In genomic region chr6:66145867-66146266, GRCh38 we compare ENCODE assay signal across 38 cellular contexts.
"Had no signal": no experiment of that assay in that cellular context is flagged by ENCODE, and none has a peak within 500 bp of the region (broad histone marks: within the 10 kb centered on the region; RNA-seq: fewer than 3 reads in every experiment).

No MANE protein-coding gene starts in this region.

- H3K27me3 Mint-ChIP-seq: activated naive CD4-positive, alpha-beta T cell treated with anti-CD3 and anti-CD28 coated beads, Interleukin-2, amount 10 ng/mL, durations not matched to agents 7 days and 5 days; activated naive CD4-positive, alpha-beta T cell treated with anti-CD3 and anti-CD28 coated beads, Interleukin-2, amount 50 U/mL, for 24 hours; activated naive CD8-positive, alpha-beta T cell; activated naive CD8-positive, alpha-beta T cell treated with anti-CD3 and anti-CD28 coated beads for 36 hours; activated naive CD8-positive, alpha-beta T cell treated with anti-CD3 and anti-CD28 coated beads, Interleukin-2, amount 10 ng/mL, durations not matched to agents 7 days and 5 days; activated naive CD8-positive, alpha-beta T cell treated with anti-CD3 and anti-CD28 coated beads, Interleukin-2, amount 50 U/mL, for 24 hours; activated T-cell treated with anti-CD3 and anti-CD28 coated beads, Interleukin-2, amount 50 U/mL, for 24 hours; activated T-helper 17 cell treated with anti-CD3 and anti-CD28 coated beads, Interleukin-2, amount 50 U/mL, for 72 hours; brain; central memory CD8-positive, alpha-beta T cell had no signal

- H3K4me3 Mint-ChIP-seq: activated naive CD4-positive, alpha-beta T cell treated with anti-CD3 and anti-CD28 coated beads for 36 hours; activated naive CD4-positive, alpha-beta T cell treated with anti-CD3 and anti-CD28 coated beads, Interleukin-2, amount 10 ng/mL, durations not matched to agents 7 days and 5 days; activated naive CD4-positive, alpha-beta T cell treated with anti-CD3 and anti-CD28 coated beads, Interleukin-2, amount 50 U/mL, for 24 hours; activated naive CD8-positive, alpha-beta T cell; activated naive CD8-positive, alpha-beta T cell treated with anti-CD3 and anti-CD28 coated beads for 36 hours; activated naive CD8-positive, alpha-beta T cell treated with anti-CD3 and anti-CD28 coated beads, Interleukin-2, amount 10 ng/mL, durations not matched to agents 7 days and 5 days; activated naive CD8-positive, alpha-beta T cell treated with anti-CD3 and anti-CD28 coated beads, Interleukin-2, amount 50 U/mL, for 24 hours; activated T-cell treated with anti-CD3 and anti-CD28 coated beads, Interleukin-2, amount 50 U/mL, for 24 hours; activated T-cell treated with anti-CD3 and anti-CD28 coated beads, Interleukin-2, amount 50 U/mL, for 4 hours; activated T-cell treated with anti-CD3 and anti-CD28 coated beads, Interleukin-2, amount 50 U/mL, for 72 hours; activated T-helper 1 cell treated with anti-CD3 and anti-CD28 coated beads, Interleukin-12 subunit alpha, Interleukin-12 subunit beta, Interleukin-2, Interleukin-4 antibody, amounts not matched to agents 30 ng/mL and 10 ng/mL and 1 ng/mL, durations not matched to agents 14 hours and 24 hours and 36 hours; activated T-helper 17 cell treated with anti-CD3 and anti-CD28 coated beads, Interleukin-2, amount 50 U/mL, for 72 hours; brain; central memory CD8-positive, alpha-beta T cell had no signal

- H3K4me3 ChIP-seq: adrenal gland, ascending aorta, body of pancreas, breast epithelium, cardiac muscle cell had no signal

- H3K9me3 Mint-ChIP-seq: activated naive CD8-positive, alpha-beta T cell treated with anti-CD3 and anti-CD28 coated beads for 36 hours; activated naive CD8-positive, alpha-beta T cell treated with anti-CD3 and anti-CD28 coated beads, Interleukin-2, amount 50 U/mL, for 24 hours had no signal

- H3K4me1 Mint-ChIP-seq: activated naive CD4-positive, alpha-beta T cell treated with anti-CD3 and anti-CD28 coated beads, Interleukin-2, amount 10 ng/mL, durations not matched to agents 7 days and 5 days; activated naive CD4-positive, alpha-beta T cell treated with anti-CD3 and anti-CD28 coated beads, Interleukin-2, amount 50 U/mL, for 24 hours; activated naive CD8-positive, alpha-beta T cell treated with anti-CD3 and anti-CD28 coated beads for 36 hours; activated naive CD8-positive, alpha-beta T cell treated with anti-CD3 and anti-CD28 coated beads, Interleukin-2, amount 10 ng/mL, durations not matched to agents 7 days and 5 days; activated naive CD8-positive, alpha-beta T cell treated with anti-CD3 and anti-CD28 coated beads, Interleukin-2, amount 50 U/mL, for 24 hours; activated T-helper 17 cell treated with anti-CD3 and anti-CD28 coated beads, Interleukin-2, amount 50 U/mL, for 72 hours; brain; central memory CD8-positive, alpha-beta T cell had no signal

- H3K9me3 ChIP-seq: adrenal gland, ascending aorta, body of pancreas, breast epithelium had no signal

- DNase-seq: activated effector memory CD4-positive, alpha-beta T cell treated with anti-CD3 and anti-CD28 coated beads, Interleukin-2, amount 50 U/mL, for 16 hours; activated effector memory CD4-positive, alpha-beta T cell treated with Interleukin-2 at 50 U/mL for 16 hours; activated gamma-delta T cell; activated gamma-delta T cell treated with Interleukin-2 at 50 U/mL for 16 hours; activated naive CD4-positive, alpha-beta T cell; activated naive CD4-positive, alpha-beta T cell treated with anti-CD3 and anti-CD28 coated beads for 36 hours; activated naive CD4-positive, alpha-beta T cell treated with anti-CD3 and anti-CD28 coated beads, Interleukin-2, amount 10 ng/mL, durations not matched to agents 7 days and 5 days; activated naive CD4-positive, alpha-beta T cell treated with anti-CD3 and anti-CD28 coated beads, Interleukin-2, amount 50 U/mL, for 16 hours; activated naive CD4-positive, alpha-beta T cell treated with Interleukin-2 at 50 U/mL for 16 hours; activated naive CD8-positive, alpha-beta T cell treated with anti-CD3 and anti-CD28 coated beads for 36 hours; activated naive CD8-positive, alpha-beta T cell treated with anti-CD3 and anti-CD28 coated beads, Interleukin-2, amount 10 ng/mL, durations not matched to agents 7 days and 5 days; activated naive CD8-positive, alpha-beta T cell treated with anti-CD3 and anti-CD28 coated beads, Interleukin-2, amount 50 U/mL, for 24 hours; activated T-cell treated with anti-CD3 and anti-CD28 coated beads, Interleukin-2, amount 50 U/mL, for 1 hour; activated T-cell treated with anti-CD3 and anti-CD28 coated beads, Interleukin-2, amount 50 U/mL, for 24 hours; activated T-cell treated with anti-CD3 and anti-CD28 coated beads, Interleukin-2, amount 50 U/mL, for 4 hours; activated T-cell treated with anti-CD3 and anti-CD28 coated beads, Interleukin-2, amount 50 U/mL, for 48 hours; activated T-cell treated with anti-CD3 and anti-CD28 coated beads, Interleukin-2, amount 50 U/mL, for 72 hours; adrenal gland; amniotic stem cell; amygdala; anterior cingulate cortex; aorta; body of pancreas; brain microvascular endothelial cell; caudate nucleus; central memory CD4-positive, alpha-beta T cell; cerebellar nuclear complex had no signal

- H3K27me3 ChIP-seq: adrenal gland, ascending aorta, body of pancreas, brain microvascular endothelial cell, breast epithelium, cardiac muscle cell had no signal

- H3K4me1 ChIP-seq: adrenal gland, ascending aorta, body of pancreas, breast epithelium had no signal

- H3K27ac Mint-ChIP-seq: activated naive CD4-positive, alpha-beta T cell treated with anti-CD3 and anti-CD28 coated beads for 36 hours; activated naive CD4-positive, alpha-beta T cell treated with anti-CD3 and anti-CD28 coated beads, Interleukin-2, amount 10 ng/mL, durations not matched to agents 7 days and 5 days; activated naive CD4-positive, alpha-beta T cell treated with anti-CD3 and anti-CD28 coated beads, Interleukin-2, amount 50 U/mL, for 24 hours; activated naive CD4-positive, alpha-beta T cell treated with anti-CD3 and anti-CD28 coated beads, Interleukin-2, amount 50 U/mL, for 72 hours; activated naive CD8-positive, alpha-beta T cell; activated naive CD8-positive, alpha-beta T cell treated with anti-CD3 and anti-CD28 coated beads for 36 hours; activated naive CD8-positive, alpha-beta T cell treated with anti-CD3 and anti-CD28 coated beads, Interleukin-2, amount 10 ng/mL, durations not matched to agents 7 days and 5 days; activated naive CD8-positive, alpha-beta T cell treated with anti-CD3 and anti-CD28 coated beads, Interleukin-2, amount 50 U/mL, for 24 hours; activated T-cell treated with anti-CD3 and anti-CD28 coated beads, Interleukin-2, amount 50 U/mL, for 24 hours; activated T-cell treated with anti-CD3 and anti-CD28 coated beads, Interleukin-2, amount 50 U/mL, for 72 hours; activated T-helper 1 cell treated with anti-CD3 and anti-CD28 coated beads, Interleukin-12 subunit alpha, Interleukin-12 subunit beta, Interleukin-2, Interleukin-4 antibody, amounts not matched to agents 30 ng/mL and 10 ng/mL and 1 ng/mL, durations not matched to agents 14 hours and 24 hours and 36 hours; activated T-helper 17 cell treated with anti-CD3 and anti-CD28 coated beads, Interleukin-2, amount 50 U/mL, for 72 hours; activated T-helper 2 cell treated with anti-CD3 and anti-CD28 coated beads, Interferon-gamma antibody, Interleukin-2, Interleukin-4, amounts not matched to agents 10 μg/mL and 5 μg/mL and 100 μg/mL, durations not matched to agents 14 hours and 24 hours and 36 hours; brain had no signal

- H3K36me3 Mint-ChIP-seq: activated naive CD4-positive, alpha-beta T cell treated with anti-CD3 and anti-CD28 coated beads, Interleukin-2, amount 10 ng/mL, durations not matched to agents 7 days and 5 days; activated naive CD4-positive, alpha-beta T cell treated with anti-CD3 and anti-CD28 coated beads, Interleukin-2, amount 50 U/mL, for 24 hours; activated naive CD8-positive, alpha-beta T cell; activated naive CD8-positive, alpha-beta T cell treated with anti-CD3 and anti-CD28 coated beads for 36 hours; activated naive CD8-positive, alpha-beta T cell treated with anti-CD3 and anti-CD28 coated beads, Interleukin-2, amount 10 ng/mL, durations not matched to agents 7 days and 5 days; brain had no signal

- ATAC-seq: activated naive CD4-positive, alpha-beta T cell treated with anti-CD3 and anti-CD28 coated beads, Interleukin-2, amount 50 U/mL, for 72 hours; activated naive CD8-positive, alpha-beta T cell treated with anti-CD3 and anti-CD28 coated beads, Interleukin-2, amount 50 U/mL, for 24 hours; activated T-cell treated with anti-CD3 and anti-CD28 coated beads, Interleukin-2, amount 50 U/mL, for 4 hours; activated T-cell treated with anti-CD3 and anti-CD28 coated beads, Interleukin-2, amount 50 U/mL, for 72 hours; activated T-helper 17 cell treated with anti-CD3 and anti-CD28 coated beads, Interleukin-2, amount 50 U/mL, for 72 hours; body of pancreas had no signal

- H3K36me3 ChIP-seq: adrenal gland, ascending aorta, brain microvascular endothelial cell, breast epithelium, cardiac muscle cell had no signal

- H3K27ac ChIP-seq: adrenal gland, ascending aorta, body of pancreas, brain microvascular endothelial cell, breast epithelium, cardiac muscle cell had no signal
